ENCODE assay signal across 17 cellular contexts in the genomic region with DNA sequence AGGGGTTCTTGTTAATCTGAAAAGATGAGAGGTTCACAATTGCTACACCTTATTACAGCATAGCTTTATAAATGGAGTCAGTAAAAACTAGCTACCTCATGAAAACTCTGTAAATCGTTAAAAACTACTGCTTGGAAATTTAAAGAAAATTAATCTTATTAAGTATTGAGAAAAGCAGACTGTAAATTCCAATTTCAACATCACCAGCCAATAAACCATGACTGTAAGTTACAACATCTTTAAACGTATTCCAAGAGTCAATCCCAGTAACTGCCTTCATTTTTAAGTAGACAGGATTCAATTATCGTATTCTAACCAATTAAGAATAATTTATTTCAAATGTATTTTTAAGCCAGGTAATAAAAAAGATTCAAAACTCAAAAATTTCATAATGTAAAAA.
DNase-seq lines count a peak whose midpoint lies in the region; ATAC-seq, FAIRE-seq and TF ChIP-seq lines count a peak whose summit lies in the region.
"Had no signal": no experiment of that assay in that cellular context is flagged by ENCODE, and none has a peak within 500 bp of the region (broad histone marks: within the 10 kb centered on the region; RNA-seq: fewer than 3 reads in every experiment).

No MANE protein-coding gene starts in this region.

- H3K4me1 ChIP-seq in RWPE2 (ENCODE audit: insufficient read depth, poor library complexity, severe bottlenecking) = peaks cover 60% of the 10 kb centered on the region
- H3K4me1 ChIP-seq in osteoblast (ENCODE audit: insufficient read depth, low read length) = peaks cover 52% of the 10 kb centered on the region
- 0 out of 2 replicates have a peak, but pooled peaks cover 9% of the 10 kb centered on the region for H3K4me1 ChIP-seq in PC-9 (replicated peaks; ENCODE audit: insufficient read depth)

- H4K20me1 ChIP-seq in osteoblast (ENCODE audit: insufficient read depth, low read length) (no peaks in the 10 kb centered on the region), PC-9 (ENCODE audit: insufficient read depth) (0 out of 2 replicates have a peak, but pooled peaks cover 3% of the 10 kb centered on the region)

- no peaks in the 10 kb centered on the region for H3K9me3 ChIP-seq in RWPE2 (ENCODE audit: severe bottlenecking)
- H3K9me3 ChIP-seq in osteoblast (ENCODE audit: low read depth, low read length) = no peaks in the 10 kb centered on the region
- no peaks in the 10 kb centered on the region for H3K9me3 ChIP-seq in PC-9 (ENCODE audit: insufficient read depth, low read depth)
- H3K9me3 ChIP-seq: BE2C had no signal

- ATAC-seq in RWPE2 (ENCODE audit: low read depth) (no peak), GM18861 (IDR thresholded peaks at IDR 0.05; ENCODE audit: unreplicated experiment) (no peak)

- H3K9me2 ChIP-seq in PC-9 (ENCODE audit: insufficient read depth) = no peaks in the 10 kb centered on the region

- H3K27me3 ChIP-seq in RWPE2 (ENCODE audit: insufficient read depth, poor library complexity, severe bottlenecking) (no peaks in the 10 kb centered on the region), osteoblast (ENCODE audit: insufficient read depth, low read length) (no peaks in the 10 kb centered on the region), PC-9 (ENCODE audit: insufficient read depth, low read depth) (no peaks in the 10 kb centered on the region)
- H3K27me3 ChIP-seq: BE2C had no signal

- H2AFZ ChIP-seq in osteoblast (ENCODE audit: low read length) (no peak overlapping the region), PC-9 (no peak overlapping the region)

- H3K36me3 ChIP-seq in RWPE2 (ENCODE audit: low read depth) = no peaks in the 10 kb centered on the region
- no peaks in the 10 kb centered on the region for H3K36me3 ChIP-seq in osteoblast (ENCODE audit: insufficient read depth, low read length)
- H3K36me3 ChIP-seq in PC-9 (ENCODE audit: low read depth) = no peaks in the 10 kb centered on the region
- H3K36me3 ChIP-seq: BE2C had no signal

- DNase-seq in AG10803 (ENCODE audit: low read depth) (peak; percentile 64), RWPE2 (ENCODE audit: low spot score) (no peak), osteoblast (ENCODE audit: insufficient read length, low spot score, missing footprints) (no peak), NCI-H748 treated with DMSO at 0.1 percent for 48 hours (lab: John Stamatoyannopoulos, UW) (no peak), PC-9 (no peak)
- DNase-seq: CD4-positive, alpha-beta memory T cell; DMS153; DMS79 treated with DMSO at 0.1 percent for 48 hours; GDM1 had no signal

- H3K79me2 ChIP-seq in osteoblast (ENCODE audit: insufficient read depth, low read length) (peaks cover 32% of the 10 kb centered on the region), PC-9 (ENCODE audit: low read depth) (peaks cover 39% of the 10 kb centered on the region)

- POLR2A ChIA-PET in PC-9 (lab: Charles Lee; ENCODE audit: unreplicated experiment) = no interaction called here

- peak; percentile 31 for FAIRE-seq in endometrium (lab: Jason Lieb, UNC)
- FAIRE-seq: GM12892, GM19239, H1 had no signal

- BruUV-seq in PC-9 (replicated peaks; lab: Mats Ljungman, UMichigan) = no TSS peak

- H3K27ac ChIP-seq in RWPE2 (ENCODE audit: poor library complexity, severe bottlenecking) = peak overlapping the region; percentile 89
- peak overlapping the region; percentile 49 for H3K27ac ChIP-seq in osteoblast (ENCODE audit: low read depth, low read length)
- no peak overlapping the region for H3K27ac ChIP-seq in PC-9
- H3K27ac ChIP-seq: C4-2B, HL-60 had no signal

- CTCF ChIA-PET in PC-9 (lab: Charles Lee) = no interaction called here

- peaks cover 11% of the 10 kb centered on the region for H3F3A ChIP-seq in PC-9 (ENCODE audit: insufficient read depth, low read depth)

- intact Hi-C loops in PC-9 (cut with micrococcal nuclease; ENCODE audit: unreplicated experiment) = no loop called here

- peak overlapping the region; percentile 58 for H3K4me2 ChIP-seq in osteoblast (ENCODE audit: insufficient read depth, low read length)
- H3K4me2 ChIP-seq in PC-9 = no peak overlapping the region

- no peak for TF ChIP-seq CTCF in AG10803 (conservative IDR thresholded peaks at IDR 0.05; ENCODE audit: low read length)
- TF ChIP-seq CTCF in RWPE2 (IDR thresholded peaks at IDR 0.05; ENCODE audit: poor library complexity, severe bottlenecking) = no peak
- no peak for TF ChIP-seq CTCF in osteoblast (IDR thresholded peaks at IDR 0.05; ENCODE audit: extremely low read depth, low read depth, low read length)
- no peak for TF ChIP-seq CTCF in PC-9 (conservative IDR thresholded peaks at IDR 0.05)

- H3K4me3 ChIP-seq in AG10803 (ENCODE audit: low read length) = no peak overlapping the region
- H3K4me3 ChIP-seq in RWPE2 (ENCODE audit: severe bottlenecking) = no peak overlapping the region
- no peak overlapping the region for H3K4me3 ChIP-seq in osteoblast (ENCODE audit: insufficient read depth, low read length)
- no peak overlapping the region for H3K4me3 ChIP-seq in PC-9
